In genomic region chr1:6168947-6169586, GRCh38 we compare ENCODE assay signal across 28 cellular contexts.
"Had no signal": no experiment of that assay in that cellular context is flagged by ENCODE, and none has a peak within 500 bp of the region (broad histone marks: within the 10 kb centered on the region; RNA-seq: fewer than 3 reads in every experiment).

No MANE protein-coding gene starts in this region.

- H3K36me3 Mint-ChIP-seq: activated naive CD4-positive, alpha-beta T cell treated with anti-CD3 and anti-CD28 coated beads, Interleukin-2, amount 10 ng/mL, durations not matched to agents 7 days and 5 days; activated naive CD8-positive, alpha-beta T cell treated with anti-CD3 and anti-CD28 coated beads for 36 hours had no signal

- ATAC-seq: activated CD4-positive, CD25-positive, alpha-beta regulatory T cell treated with anti-CD3 and anti-CD28 coated beads, Interleukin-2, amount 50 U/mL, for 24 hours; activated CD8-positive, alpha-beta T cell treated with anti-CD3 and anti-CD28 coated beads for 36 hours; activated T-cell treated with anti-CD3 and anti-CD28 coated beads, Interleukin-2, amount 50 U/mL, for 72 hours; body of pancreas; PC-3; SK-N-SH treated with all-trans-retinoic acid at 6 μM for 48 hours had no signal

- H3K4me1 Mint-ChIP-seq: activated naive CD4-positive, alpha-beta T cell treated with anti-CD3 and anti-CD28 coated beads, Interleukin-2, amount 10 ng/mL, durations not matched to agents 7 days and 5 days; activated naive CD8-positive, alpha-beta T cell treated with anti-CD3 and anti-CD28 coated beads for 36 hours had no signal

- H3K4me3 ChIP-seq: adrenal gland, ascending aorta, body of pancreas, SJSA1 had no signal

- H3K36me3 ChIP-seq: adrenal gland, ascending aorta, SJSA1 had no signal

- H3K4me1 ChIP-seq: adrenal gland, ascending aorta, body of pancreas, SJSA1 had no signal

- H3K4me3 Mint-ChIP-seq: activated CD8-positive, alpha-beta T cell treated with anti-CD3 and anti-CD28 coated beads for 36 hours; activated naive CD4-positive, alpha-beta T cell treated with anti-CD3 and anti-CD28 coated beads, Interleukin-2, amount 10 ng/mL, durations not matched to agents 7 days and 5 days; activated naive CD8-positive, alpha-beta T cell treated with anti-CD3 and anti-CD28 coated beads for 36 hours; activated T-cell treated with anti-CD3 and anti-CD28 coated beads, Interleukin-2, amount 50 U/mL, for 72 hours; T-helper 2 cell treated with Interferon-gamma antibody and Interleukin-4, amounts not matched to agents 5 μg/mL and 100 μg/mL, for 36 hours had no signal

- DNase-seq: activated CD4-positive, alpha-beta T cell treated with anti-CD3 and anti-CD28 coated beads for 4 hours; activated CD8-positive, alpha-beta memory T cell treated with anti-CD3 and anti-CD28 coated beads, Interleukin-2, amount 50 U/mL, for 4 hours; activated CD8-positive, alpha-beta T cell treated with anti-CD3 and anti-CD28 coated beads for 36 hours; activated gamma-delta T cell treated with Interleukin-2 at 50 U/mL for 16 hours; activated naive CD4-positive, alpha-beta T cell treated with anti-CD3 and anti-CD28 coated beads, Interleukin-2, amount 10 ng/mL, durations not matched to agents 7 days and 5 days; activated naive CD8-positive, alpha-beta T cell treated with anti-CD3 and anti-CD28 coated beads for 36 hours; activated T-cell treated with anti-CD3 and anti-CD28 coated beads, Interleukin-2, amount 50 U/mL, for 72 hours; adrenal gland; body of pancreas; central memory CD4-positive, alpha-beta T cell; Kasumi-1; KBM-7; NCI-H1092; NCI-H1694 treated with DMSO at 0.1 percent for 48 hours; NCI-H2029 treated with DMSO at 0.1 percent for 48 hours; NCI-H345; NCI-H510A; NCI-H526 treated with DMSO at 0.1 percent for 48 hours; NCI-H82; PC-3; SHP77; SW 1271 had no signal

- H3K27ac Mint-ChIP-seq: activated CD8-positive, alpha-beta T cell treated with anti-CD3 and anti-CD28 coated beads for 36 hours; activated naive CD4-positive, alpha-beta T cell treated with anti-CD3 and anti-CD28 coated beads, Interleukin-2, amount 10 ng/mL, durations not matched to agents 7 days and 5 days; activated naive CD8-positive, alpha-beta T cell treated with anti-CD3 and anti-CD28 coated beads for 36 hours; activated T-cell treated with anti-CD3 and anti-CD28 coated beads, Interleukin-2, amount 50 U/mL, for 72 hours; activated T-helper 2 cell treated with anti-CD3 and anti-CD28 coated beads, Interferon-gamma antibody, Interleukin-2, Interleukin-4, amounts not matched to agents 10 μg/mL and 5 μg/mL and 100 μg/mL, durations not matched to agents 14 hours and 24 hours and 36 hours; T-helper 2 cell treated with Interferon-gamma antibody and Interleukin-4, amounts not matched to agents 5 μg/mL and 100 μg/mL, for 36 hours had no signal

- H3K9me3 Mint-ChIP-seq: activated CD8-positive, alpha-beta T cell treated with anti-CD3 and anti-CD28 coated beads for 36 hours; activated naive CD4-positive, alpha-beta T cell treated with anti-CD3 and anti-CD28 coated beads, Interleukin-2, amount 10 ng/mL, durations not matched to agents 7 days and 5 days; activated naive CD8-positive, alpha-beta T cell treated with anti-CD3 and anti-CD28 coated beads for 36 hours; activated T-cell treated with anti-CD3 and anti-CD28 coated beads, Interleukin-2, amount 50 U/mL, for 72 hours; activated T-helper 2 cell treated with anti-CD3 and anti-CD28 coated beads, Interferon-gamma antibody, Interleukin-2, Interleukin-4, amounts not matched to agents 10 μg/mL and 5 μg/mL and 100 μg/mL, durations not matched to agents 14 hours and 24 hours and 36 hours; T-helper 2 cell treated with Interferon-gamma antibody and Interleukin-4, amounts not matched to agents 5 μg/mL and 100 μg/mL, for 36 hours had no signal

- H3K27ac ChIP-seq: adrenal gland, ascending aorta, body of pancreas, SJSA1 had no signal

- H3K9me3 ChIP-seq: adrenal gland, ascending aorta, body of pancreas, SJSA1 had no signal
